ENCODE assay signal across 1 cellular context in genomic region chr20:50103464-50104107, GRCh38.
A peak's percentile ranks its signal among the peaks of the same experiment; 100 is the strongest.
TF ChIP-seq lines count a peak whose summit lies in the region.

No MANE protein-coding gene starts in this region.

TF ChIP-seq in HEK293, 187 proteins besides CTCF, POLR2A, EP300 and RAD21 (continued from another document):
- TF ChIP-seq, protein P1, sequence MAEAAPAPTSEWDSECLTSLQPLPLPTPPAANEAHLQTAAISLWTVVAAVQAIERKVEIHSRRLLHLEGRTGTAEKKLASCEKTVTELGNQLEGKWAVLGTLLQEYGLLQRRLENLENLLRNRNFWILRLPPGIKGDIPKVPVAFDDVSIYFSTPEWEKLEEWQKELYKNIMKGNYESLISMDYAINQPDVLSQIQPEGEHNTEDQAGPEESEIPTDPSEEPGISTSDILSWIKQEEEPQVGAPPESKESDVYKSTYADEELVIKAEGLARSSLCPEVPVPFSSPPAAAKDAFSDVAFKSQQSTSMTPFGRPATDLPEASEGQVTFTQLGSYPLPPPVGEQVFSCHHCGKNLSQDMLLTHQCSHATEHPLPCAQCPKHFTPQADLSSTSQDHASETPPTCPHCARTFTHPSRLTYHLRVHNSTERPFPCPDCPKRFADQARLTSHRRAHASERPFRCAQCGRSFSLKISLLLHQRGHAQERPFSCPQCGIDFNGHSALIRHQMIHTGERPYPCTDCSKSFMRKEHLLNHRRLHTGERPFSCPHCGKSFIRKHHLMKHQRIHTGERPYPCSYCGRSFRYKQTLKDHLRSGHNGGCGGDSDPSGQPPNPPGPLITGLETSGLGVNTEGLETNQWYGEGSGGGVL (tag by site-specific recombination; IDR thresholded peaks at IDR 0.05), result peak; percentile 26; the same call in 1 of the 2 replicates
- peak; percentile 64; the same call in 1 of the 2 replicates for TF ChIP-seq PRDM1 (tag by site-specific recombination; IDR thresholded peaks at IDR 0.05)
